ENCODE assay signal across 1 cellular context in genomic region chr1:115099693-115100050, GRCh38.
TF ChIP-seq lines count a peak whose summit lies in the region.

No MANE protein-coding gene starts in this region.

TF ChIP-seq in HepG2, 621 proteins besides CTCF, POLR2A, EP300 and RAD21 (continued from another document):
- no peak for TF ChIP-seq THAP9 (CRISPR knock-in tag; IDR thresholded peaks at IDR 0.05; ENCODE audit: borderline replicate concordance)
- TF ChIP-seq ATF6 (CRISPR knock-in tag; conservative IDR thresholded peaks at IDR 0.05): no peak
- TF ChIP-seq BRCA1 (CRISPR knock-in tag; IDR thresholded peaks at IDR 0.05): no peak
- no peak for TF ChIP-seq KMT2A (CRISPR knock-in tag; IDR thresholded peaks at IDR 0.05)
- TF ChIP-seq MTF1 (CRISPR knock-in tag; IDR thresholded peaks at IDR 0.05): no peak
- no peak for TF ChIP-seq ZFP62 (CRISPR knock-in tag; IDR thresholded peaks at IDR 0.05)
- no peak for TF ChIP-seq ZNF563 (CRISPR knock-in tag; IDR thresholded peaks at IDR 0.05)
- TF ChIP-seq HNF1A (IDR thresholded peaks at IDR 0.05; ENCODE audit: low read depth): no peak
- no peak for TF ChIP-seq HNF1A (CRISPR knock-in tag; IDR thresholded peaks at IDR 0.05; ENCODE audit: borderline replicate concordance)
- TF ChIP-seq MATR3 (CRISPR knock-in tag; IDR thresholded peaks at IDR 0.05): no peak
- TF ChIP-seq ZNF468 (CRISPR knock-in tag; IDR thresholded peaks at IDR 0.05): no peak
- TF ChIP-seq HOXD1 (CRISPR knock-in tag; IDR thresholded peaks at IDR 0.05): no peak
- no peak for TF ChIP-seq ZNF558 (CRISPR knock-in tag; IDR thresholded peaks at IDR 0.05; ENCODE audit: borderline replicate concordance)
